1 cellular context compared by ENCODE assay signal in genomic region chr22:19064354-19065054, GRCh38.
TF ChIP-seq lines count a peak whose summit lies in the region.

No MANE protein-coding gene starts in this region.

TF ChIP-seq in K562, 482 proteins besides CTCF, POLR2A, EP300 and RAD21 (continued from another document and continues in another):
- TF ChIP-seq CEBPZ (IDR thresholded peaks at IDR 0.05; ENCODE audit: borderline replicate concordance, low read depth, low read length) (no peak), ETV6 (IDR thresholded peaks at IDR 0.05; ENCODE audit: borderline replicate concordance in 1 of 2, low read depth in 2 of 2, low read length in 1 of 2) (no peak), ETV6 (CRISPR knock-in tag; IDR thresholded peaks at IDR 0.05; ENCODE audit: borderline replicate concordance) (no peak), KLF16 (IDR thresholded peaks at IDR 0.05) (no peak), CREB1 (IDR thresholded peaks at IDR 0.05) (no peak), CREB1 (CRISPR knock-in tag; IDR thresholded peaks at IDR 0.05) (no peak), RBM15 (IDR thresholded peaks at IDR 0.05; ENCODE audit: insufficient read depth, low read length) (no peak), IRF2 (CRISPR knock-in tag; IDR thresholded peaks at IDR 0.05) (peak; percentile 75; the same call in 1 of the 2 replicates), HDAC2 (IDR thresholded peaks at IDR 0.05) (no peak), XRCC4 (IDR thresholded peaks at IDR 0.05; ENCODE audit: extremely low read depth, insufficient read depth, insufficient read length) (no peak), MYNN (IDR thresholded peaks at IDR 0.05) (no peak), MYNN (CRISPR knock-in tag; IDR thresholded peaks at IDR 0.05) (no peak; the same call in 1 of the 2 replicates), ZBED1 (IDR thresholded peaks at IDR 0.05) (no peak), MCM7 (IDR thresholded peaks at IDR 0.05) (no peak), ZNF77 (CRISPR knock-in tag; IDR thresholded peaks at IDR 0.05) (no peak), ZMIZ1 (IDR thresholded peaks at IDR 0.05; ENCODE audit: low read depth in 2 of 2, low read length in 2 of 2) (no peak), GTF2A2 (tag; IDR thresholded peaks at IDR 0.05) (no peak), ATF1 (CRISPR knock-in tag; IDR thresholded peaks at IDR 0.05) (no peak), ATF1 (tag; IDR thresholded peaks at IDR 0.05) (no peak), SMARCA5 (IDR thresholded peaks at IDR 0.05) (no peak), SRSF7 (optimal IDR thresholded peaks at IDR 0.05; ENCODE audit: low read depth, low read length) (no peak), POLR2AphosphoS5 (IDR thresholded peaks at IDR 0.05; ENCODE audit: control insufficient read depth, insufficient read depth, low read depth, low read length) (no peak), ZNF140 (CRISPR knock-in tag; IDR thresholded peaks at IDR 0.05) (no peak), ZNF668 (CRISPR knock-in tag; IDR thresholded peaks at IDR 0.05) (no peak), TCF3 (CRISPR knock-in tag; IDR thresholded peaks at IDR 0.05) (no peak), ZNF551 (CRISPR knock-in tag; IDR thresholded peaks at IDR 0.05) (no peak), JUN (IDR thresholded peaks at IDR 0.05; ENCODE audit: borderline replicate concordance, low read depth, low read length) (no peak), JUN (CRISPR knock-in tag; IDR thresholded peaks at IDR 0.05; ENCODE audit: borderline replicate concordance) (no peak), ZNF780A (CRISPR knock-in tag; IDR thresholded peaks at IDR 0.05) (no peak), CTBP1 (IDR thresholded peaks at IDR 0.05; ENCODE audit: borderline replicate concordance) (no peak), ZNF239 (CRISPR knock-in tag; IDR thresholded peaks at IDR 0.05) (no peak), FOXP4 (CRISPR knock-in tag; IDR thresholded peaks at IDR 0.05; ENCODE audit: borderline replicate concordance) (0 out of 2 replicates have a peak, but pooled peaks have one; percentile 25)
- TF ChIP-seq, protein P1, sequence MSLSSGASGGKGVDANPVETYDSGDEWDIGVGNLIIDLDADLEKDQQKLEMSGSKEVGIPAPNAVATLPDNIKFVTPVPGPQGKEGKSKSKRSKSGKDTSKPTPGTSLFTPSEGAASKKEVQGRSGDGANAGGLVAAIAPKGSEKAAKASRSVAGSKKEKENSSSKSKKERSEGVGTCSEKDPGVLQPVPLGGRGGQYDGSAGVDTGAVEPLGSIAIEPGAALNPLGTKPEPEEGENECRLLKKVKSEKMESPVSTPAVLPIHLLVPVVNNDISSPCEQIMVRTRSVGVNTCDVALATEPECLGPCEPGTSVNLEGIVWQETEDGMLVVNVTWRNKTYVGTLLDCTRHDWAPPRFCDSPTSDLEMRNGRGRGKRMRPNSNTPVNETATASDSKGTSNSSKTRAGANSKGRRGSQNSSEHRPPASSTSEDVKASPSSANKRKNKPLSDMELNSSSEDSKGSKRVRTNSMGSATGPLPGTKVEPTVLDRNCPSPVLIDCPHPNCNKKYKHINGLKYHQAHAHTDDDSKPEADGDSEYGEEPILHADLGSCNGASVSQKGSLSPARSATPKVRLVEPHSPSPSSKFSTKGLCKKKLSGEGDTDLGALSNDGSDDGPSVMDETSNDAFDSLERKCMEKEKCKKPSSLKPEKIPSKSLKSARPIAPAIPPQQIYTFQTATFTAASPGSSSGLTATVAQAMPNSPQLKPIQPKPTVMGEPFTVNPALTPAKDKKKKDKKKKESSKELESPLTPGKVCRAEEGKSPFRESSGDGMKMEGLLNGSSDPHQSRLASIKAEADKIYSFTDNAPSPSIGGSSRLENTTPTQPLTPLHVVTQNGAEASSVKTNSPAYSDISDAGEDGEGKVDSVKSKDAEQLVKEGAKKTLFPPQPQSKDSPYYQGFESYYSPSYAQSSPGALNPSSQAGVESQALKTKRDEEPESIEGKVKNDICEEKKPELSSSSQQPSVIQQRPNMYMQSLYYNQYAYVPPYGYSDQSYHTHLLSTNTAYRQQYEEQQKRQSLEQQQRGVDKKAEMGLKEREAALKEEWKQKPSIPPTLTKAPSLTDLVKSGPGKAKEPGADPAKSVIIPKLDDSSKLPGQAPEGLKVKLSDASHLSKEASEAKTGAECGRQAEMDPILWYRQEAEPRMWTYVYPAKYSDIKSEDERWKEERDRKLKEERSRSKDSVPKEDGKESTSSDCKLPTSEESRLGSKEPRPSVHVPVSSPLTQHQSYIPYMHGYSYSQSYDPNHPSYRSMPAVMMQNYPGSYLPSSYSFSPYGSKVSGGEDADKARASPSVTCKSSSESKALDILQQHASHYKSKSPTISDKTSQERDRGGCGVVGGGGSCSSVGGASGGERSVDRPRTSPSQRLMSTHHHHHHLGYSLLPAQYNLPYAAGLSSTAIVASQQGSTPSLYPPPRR (CRISPR knock-in tag; IDR thresholded peaks at IDR 0.05; ENCODE audit: borderline replicate concordance), result no peak
- TF ChIP-seq, protein P2, sequence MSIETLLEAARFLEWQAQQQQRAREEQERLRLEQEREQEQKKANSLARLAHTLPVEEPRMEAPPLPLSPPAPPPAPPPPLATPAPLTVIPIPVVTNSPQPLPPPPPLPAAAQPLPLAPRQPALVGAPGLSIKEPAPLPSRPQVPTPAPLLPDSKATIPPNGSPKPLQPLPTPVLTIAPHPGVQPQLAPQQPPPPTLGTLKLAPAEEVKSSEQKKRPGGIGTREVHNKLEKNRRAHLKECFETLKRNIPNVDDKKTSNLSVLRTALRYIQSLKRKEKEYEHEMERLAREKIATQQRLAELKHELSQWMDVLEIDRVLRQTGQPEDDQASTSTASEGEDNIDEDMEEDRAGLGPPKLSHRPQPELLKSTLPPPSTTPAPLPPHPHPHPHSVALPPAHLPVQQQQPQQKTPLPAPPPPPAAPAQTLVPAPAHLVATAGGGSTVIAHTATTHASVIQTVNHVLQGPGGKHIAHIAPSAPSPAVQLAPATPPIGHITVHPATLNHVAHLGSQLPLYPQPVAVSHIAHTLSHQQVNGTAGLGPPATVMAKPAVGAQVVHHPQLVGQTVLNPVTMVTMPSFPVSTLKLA (conservative IDR thresholded peaks at IDR 0.05), result no peak
- TF ChIP-seq, protein P3, sequence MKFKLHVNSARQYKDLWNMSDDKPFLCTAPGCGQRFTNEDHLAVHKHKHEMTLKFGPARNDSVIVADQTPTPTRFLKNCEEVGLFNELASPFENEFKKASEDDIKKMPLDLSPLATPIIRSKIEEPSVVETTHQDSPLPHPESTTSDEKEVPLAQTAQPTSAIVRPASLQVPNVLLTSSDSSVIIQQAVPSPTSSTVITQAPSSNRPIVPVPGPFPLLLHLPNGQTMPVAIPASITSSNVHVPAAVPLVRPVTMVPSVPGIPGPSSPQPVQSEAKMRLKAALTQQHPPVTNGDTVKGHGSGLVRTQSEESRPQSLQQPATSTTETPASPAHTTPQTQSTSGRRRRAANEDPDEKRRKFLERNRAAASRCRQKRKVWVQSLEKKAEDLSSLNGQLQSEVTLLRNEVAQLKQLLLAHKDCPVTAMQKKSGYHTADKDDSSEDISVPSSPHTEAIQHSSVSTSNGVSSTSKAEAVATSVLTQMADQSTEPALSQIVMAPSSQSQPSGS (CRISPR knock-in tag; IDR thresholded peaks at IDR 0.05), result peak; percentile 86
- TF ChIP-seq, protein P4, sequence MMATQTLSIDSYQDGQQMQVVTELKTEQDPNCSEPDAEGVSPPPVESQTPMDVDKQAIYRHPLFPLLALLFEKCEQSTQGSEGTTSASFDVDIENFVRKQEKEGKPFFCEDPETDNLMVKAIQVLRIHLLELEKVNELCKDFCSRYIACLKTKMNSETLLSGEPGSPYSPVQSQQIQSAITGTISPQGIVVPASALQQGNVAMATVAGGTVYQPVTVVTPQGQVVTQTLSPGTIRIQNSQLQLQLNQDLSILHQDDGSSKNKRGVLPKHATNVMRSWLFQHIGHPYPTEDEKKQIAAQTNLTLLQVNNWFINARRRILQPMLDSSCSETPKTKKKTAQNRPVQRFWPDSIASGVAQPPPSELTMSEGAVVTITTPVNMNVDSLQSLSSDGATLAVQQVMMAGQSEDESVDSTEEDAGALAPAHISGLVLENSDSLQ (IDR thresholded peaks at IDR 0.05), result no peak
- TF ChIP-seq, protein P5, sequence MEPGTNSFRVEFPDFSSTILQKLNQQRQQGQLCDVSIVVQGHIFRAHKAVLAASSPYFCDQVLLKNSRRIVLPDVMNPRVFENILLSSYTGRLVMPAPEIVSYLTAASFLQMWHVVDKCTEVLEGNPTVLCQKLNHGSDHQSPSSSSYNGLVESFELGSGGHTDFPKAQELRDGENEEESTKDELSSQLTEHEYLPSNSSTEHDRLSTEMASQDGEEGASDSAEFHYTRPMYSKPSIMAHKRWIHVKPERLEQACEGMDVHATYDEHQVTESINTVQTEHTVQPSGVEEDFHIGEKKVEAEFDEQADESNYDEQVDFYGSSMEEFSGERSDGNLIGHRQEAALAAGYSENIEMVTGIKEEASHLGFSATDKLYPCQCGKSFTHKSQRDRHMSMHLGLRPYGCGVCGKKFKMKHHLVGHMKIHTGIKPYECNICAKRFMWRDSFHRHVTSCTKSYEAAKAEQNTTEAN (CRISPR knock-in tag; IDR thresholded peaks at IDR 0.05), result no peak
- TF ChIP-seq, protein P6, sequence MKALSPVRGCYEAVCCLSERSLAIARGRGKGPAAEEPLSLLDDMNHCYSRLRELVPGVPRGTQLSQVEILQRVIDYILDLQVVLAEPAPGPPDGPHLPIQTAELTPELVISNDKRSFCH (CRISPR knock-in tag; IDR thresholded peaks at IDR 0.05), result no peak
- TF ChIP-seq, protein P6 (tag; IDR thresholded peaks at IDR 0.05), result no peak
